1 cellular context compared by ENCODE assay signal in the genomic region with DNA sequence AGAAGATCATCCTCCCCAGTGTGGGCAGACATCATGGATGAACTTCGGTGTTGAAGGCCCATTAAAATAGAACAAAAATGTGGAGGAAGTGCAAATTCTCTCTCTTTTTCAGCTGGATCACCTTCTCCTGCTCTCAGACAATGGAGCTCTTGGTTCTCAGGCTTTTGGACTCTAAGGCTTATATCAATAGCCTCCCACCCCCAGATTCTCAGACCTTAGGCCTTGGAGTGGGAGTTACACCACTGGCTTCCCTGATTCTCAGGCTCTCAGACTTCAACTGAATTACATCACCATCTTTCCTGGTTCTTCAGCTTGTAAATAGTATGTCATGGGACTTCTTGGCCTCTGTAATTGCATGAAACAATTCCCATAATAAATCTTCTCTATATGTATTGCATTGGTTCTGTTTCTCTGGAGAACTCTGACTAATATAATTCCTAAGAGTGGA.
TF ChIP-seq lines count a peak whose summit lies in the region.

No MANE protein-coding gene starts in this region.

TF ChIP-seq in endothelial cell of umbilical vein, 7 proteins besides CTCF, POLR2A, EP300 and RAD21 (continued from another document):
- peak; percentile 5 for TF ChIP-seq JUN (IDR thresholded peaks at IDR 0.05; ENCODE audit: borderline replicate concordance, insufficient read depth, insufficient read length, low read depth)
